ENCODE assay signal across 22 cellular contexts in genomic region chr11:120594746-120595145, GRCh38.
"Had no signal": no experiment of that assay in that cellular context is flagged by ENCODE, and none has a peak within 500 bp of the region (broad histone marks: within the 10 kb centered on the region; RNA-seq: fewer than 3 reads in every experiment).

No MANE protein-coding gene starts in this region.

- ATAC-seq: activated CD4-positive, CD25-positive, alpha-beta regulatory T cell treated with anti-CD3 and anti-CD28 coated beads, Interleukin-2, amount 50 U/mL, for 24 hours; activated CD8-positive, alpha-beta T cell treated with anti-CD3 and anti-CD28 coated beads for 36 hours; activated T-cell treated with anti-CD3 and anti-CD28 coated beads, Interleukin-2, amount 50 U/mL, for 72 hours; Panc1; T-cell had no signal

- H3K36me3 ChIP-seq: brain microvascular endothelial cell had no signal

- DNase-seq: activated CD4-positive, alpha-beta T cell treated with anti-CD3 and anti-CD28 coated beads for 4 hours; activated CD8-positive, alpha-beta memory T cell treated with anti-CD3 and anti-CD28 coated beads, Interleukin-2, amount 50 U/mL, for 4 hours; activated CD8-positive, alpha-beta T cell treated with anti-CD3 and anti-CD28 coated beads for 36 hours; activated gamma-delta T cell treated with Interleukin-2 at 50 U/mL for 16 hours; activated naive CD4-positive, alpha-beta T cell treated with anti-CD3 and anti-CD28 coated beads, Interleukin-2, amount 10 ng/mL, durations not matched to agents 7 days and 5 days; activated naive CD8-positive, alpha-beta T cell treated with anti-CD3 and anti-CD28 coated beads for 36 hours; activated T-cell treated with anti-CD3 and anti-CD28 coated beads, Interleukin-2, amount 50 U/mL, for 72 hours; brain microvascular endothelial cell; caudate nucleus; Karpas-422; NCI-H1105 treated with DMSO at 0.1 percent for 48 hours; NCI-H1436 treated with DMSO at 0.1 percent for 48 hours; NCI-H187; NCI-H2081; NCI-H446; NCI-H524 treated with DMSO at 0.1 percent for 48 hours; NCI-H748 treated with DMSO at 0.1 percent for 48 hours; OCI-M1; SIG-M5; T-cell had no signal

- H3K27me3 ChIP-seq: brain microvascular endothelial cell had no signal

- H3K27ac ChIP-seq: brain microvascular endothelial cell had no signal
